Comparison of ENCODE assay signal across 25 cellular contexts in the genomic region with DNA sequence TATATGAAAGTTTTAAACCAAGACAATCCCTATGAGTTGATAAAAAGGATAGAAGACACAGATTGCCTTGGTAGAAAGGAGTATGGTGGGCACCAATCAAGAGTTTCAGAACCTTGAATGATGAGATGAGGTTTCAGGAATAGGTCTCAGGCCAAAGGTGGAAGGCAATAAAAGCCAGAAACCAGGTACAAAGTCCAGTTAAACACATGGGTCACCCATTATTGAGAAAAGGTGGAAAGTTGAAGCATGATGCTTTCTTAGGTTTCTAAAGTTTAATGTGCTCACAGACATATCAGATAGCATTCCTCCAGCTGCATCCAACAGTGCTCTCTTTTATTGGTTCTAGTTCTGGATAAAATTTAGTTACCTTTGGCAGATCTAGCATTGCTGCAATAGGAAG.
DNase-seq lines count a peak whose midpoint lies in the region; ATAC-seq, FAIRE-seq and TF ChIP-seq lines count a peak whose summit lies in the region.
"Had no signal": no experiment of that assay in that cellular context is flagged by ENCODE, and none has a peak within 500 bp of the region (broad histone marks: within the 10 kb centered on the region; RNA-seq: fewer than 3 reads in every experiment).

No MANE protein-coding gene starts in this region.

- H3K27me3 ChIP-seq in liver (ENCODE audit: control insufficient read depth in 4 of 4, insufficient read depth in 4 of 4, low read length in 3 of 4) (no peaks in the 10 kb centered on the region), HepG2 (ENCODE audit: control insufficient read depth in 1 of 2, insufficient read depth in 2 of 2, low read length in 2 of 2) (no peaks in the 10 kb centered on the region), IMR-90 (ENCODE audit: control insufficient read depth, insufficient read depth, low read length) (no peaks in the 10 kb centered on the region), right lobe of liver (no peaks in the 10 kb centered on the region), Peyer's patch (no peaks in the 10 kb centered on the region)
- H3K27me3 ChIP-seq: BE2C; BLaER1 treated with 17β-estradiol and CSF1 and Interleukin-3, amounts not matched to agents 10 nM and 100 nM had no signal

- TF ChIP-seq EP300 in HepG2 (IDR thresholded peaks at IDR 0.05; ENCODE audit: low read depth in 2 of 2, low read length in 2 of 2) (no peak), HepG2 (CRISPR knock-in tag; IDR thresholded peaks at IDR 0.05; ENCODE audit: borderline replicate concordance) (no peak)

- H3K9ac ChIP-seq in liver (ENCODE audit: low read depth in 1 of 2, low read length in 2 of 2) (no peak overlapping the region), HepG2 (ENCODE audit: insufficient read depth, low read depth, low read length) (no peak overlapping the region), IMR-90 (ENCODE audit: low read depth, low read length) (no peak overlapping the region)
- H3K9ac ChIP-seq: BLaER1 treated with 17β-estradiol and CSF1 and Interleukin-3, amounts not matched to agents 10 nM and 100 nM; GM23248 had no signal

- no peaks in the 10 kb centered on the region for H3K79me2 ChIP-seq in HepG2 (ENCODE audit: insufficient read depth, low read length)

- H3K4me2 ChIP-seq in HepG2 (ENCODE audit: low read depth, low read length), result no peak overlapping the region
- no peak overlapping the region for H3K4me2 ChIP-seq in IMR-90 (ENCODE audit: low read depth, low read length)
- H3K4me2 ChIP-seq: BLaER1 treated with 17β-estradiol and CSF1 and Interleukin-3, amounts not matched to agents 10 nM and 100 nM had no signal

- TF ChIP-seq CTCF in liver (IDR thresholded peaks at IDR 0.05; ENCODE audit: low read depth, low read length, missing input control) (no peak), HepG2 (CRISPR knock-in tag; IDR thresholded peaks at IDR 0.05) (no peak), IMR-90 (conservative IDR thresholded peaks at IDR 0.05; ENCODE audit: low read depth, low read length) (no peak), right lobe of liver (IDR thresholded peaks at IDR 0.05) (no peak), Peyer's patch (IDR thresholded peaks at IDR 0.05) (no peak)

- TF ChIP-seq POLR2A in HepG2 (IDR thresholded peaks at IDR 0.05; ENCODE audit: insufficient read depth in 1 of 2, low read depth in 2 of 2, low read length in 2 of 2) (no peak), IMR-90 (IDR thresholded peaks at IDR 0.05; ENCODE audit: low read depth, low read length) (no peak), right lobe of liver (IDR thresholded peaks at IDR 0.05) (no peak), Peyer's patch (IDR thresholded peaks at IDR 0.05) (no peak)

- no peak overlapping the region for H3K23ac ChIP-seq in IMR-90 (ENCODE audit: low read depth, low read length)

- in situ Hi-C loops in HepG2 (cut with HindIII; ENCODE audit: extremely low pct_ligation_motif_present, low pct_unique_long_range_greater_than_20kb), result no loop called here
- in situ Hi-C loops in IMR-90 (cut with MboI; ENCODE audit: low sequenced_read_pairs), result no loop called here

- no peaks in the 10 kb centered on the region for H4K20me1 ChIP-seq in HepG2 (ENCODE audit: insufficient read depth, low read length)
- H4K20me1 ChIP-seq in IMR-90 (ENCODE audit: insufficient read depth, low read length), result no peaks in the 10 kb centered on the region
- H4K20me1 ChIP-seq: BLaER1 treated with 17β-estradiol and CSF1 and Interleukin-3, amounts not matched to agents 10 nM and 100 nM had no signal

- no peak overlapping the region for H3K14ac ChIP-seq in IMR-90 (replicated peaks; ENCODE audit: low read depth, low read length)

- POLR2A ChIA-PET in HepG2 (lab: Yijun Ruan, JAX) (no interaction called here), IMR-90 (lab: Charles Lee; ENCODE audit: unreplicated experiment) (no interaction called here)

- H3K9me1 ChIP-seq in IMR-90 (ENCODE audit: insufficient read depth, low read length), result no peaks in the 10 kb centered on the region

- CTCF ChIA-PET in HepG2 (lab: Yijun Ruan, JAX; ENCODE audit: low intra/inter-chr PET ratio, low total read pairs), result no interaction called here
- CTCF ChIA-PET in IMR-90 (lab: Yijun Ruan, JAX), result no interaction called here

- ATAC-seq in HepG2 (no peak), IMR-90 (ENCODE audit: low read depth) (no peak), right lobe of liver (peak in 3 of 4 donors; percentile 31 to 54 (median 35))
- ATAC-seq: GM12878 had no signal

- H4K8ac ChIP-seq in IMR-90 (ENCODE audit: low read depth in 2 of 2, low read length in 2 of 2), result no peak overlapping the region

- no peak overlapping the region for H3K56ac ChIP-seq in IMR-90 (ENCODE audit: extremely low read depth, insufficient read depth, low read length)

- H3K36me3 ChIP-seq in liver (ENCODE audit: control insufficient read depth in 4 of 4, insufficient read depth in 3 of 4, low read depth in 1 of 4, low read length in 3 of 4) (no peaks in the 10 kb centered on the region), HepG2 (replicated peaks in 1 of 2; ENCODE audit: control insufficient read depth in 1 of 2, insufficient read depth in 2 of 2, low read length in 2 of 2) (no peaks in the 10 kb centered on the region), IMR-90 (ENCODE audit: control insufficient read depth, insufficient read depth, low read length) (no peaks in the 10 kb centered on the region), right lobe of liver (no peaks in the 10 kb centered on the region), Peyer's patch (no peaks in the 10 kb centered on the region)
- H3K36me3 ChIP-seq: BE2C; BLaER1 treated with 17β-estradiol and CSF1 and Interleukin-3, amounts not matched to agents 10 nM and 100 nM had no signal

- H3K9me3 ChIP-seq in liver (ENCODE audit: control insufficient read depth in 4 of 4, low read length in 3 of 4) (no peaks in the 10 kb centered on the region), HepG2 (ENCODE audit: low read length) (peaks cover 48% of the 10 kb centered on the region), IMR-90 (ENCODE audit: control insufficient read depth, insufficient read depth, low read length) (no peaks in the 10 kb centered on the region), right lobe of liver (no peaks in the 10 kb centered on the region), Peyer's patch (no peaks in the 10 kb centered on the region)
- H3K9me3 ChIP-seq: BE2C; BLaER1 treated with 17β-estradiol and CSF1 and Interleukin-3, amounts not matched to agents 10 nM and 100 nM had no signal

- H2BK20ac ChIP-seq in IMR-90 (ENCODE audit: low read depth, low read length), result 0 out of 2 replicates have a peak overlapping the region, but pooled peaks have one; percentile 35

- H3K4me1 ChIP-seq in liver (ENCODE audit: control insufficient read depth in 4 of 4, insufficient read depth in 4 of 4, low read length in 3 of 4), result peaks cover 0 to 4% (median 0%) of the 10 kb centered on the region in 4 donors
- H3K4me1 ChIP-seq in HepG2 (ENCODE audit: insufficient read depth, low read length), result no peaks in the 10 kb centered on the region
- H3K4me1 ChIP-seq in IMR-90 (ENCODE audit: control insufficient read depth, insufficient read depth, low read length), result no peaks in the 10 kb centered on the region; the same call in 1 of the 2 replicates
- H3K4me1 ChIP-seq in right lobe of liver, result no peaks in the 10 kb centered on the region
- no peaks in the 10 kb centered on the region for H3K4me1 ChIP-seq in Peyer's patch
- H3K4me1 ChIP-seq: BLaER1 treated with 17β-estradiol and CSF1 and Interleukin-3, amounts not matched to agents 10 nM and 100 nM had no signal

- no peak overlapping the region for H2BK15ac ChIP-seq in IMR-90 (ENCODE audit: low read depth, low read length)

- DNase-seq in HepG2 (ENCODE audit: low spot score) (no peak), IMR-90 (no peak), right lobe of liver (no peak), Peyer's patch (no peak), GDM1 (lab: John Stamatoyannopoulos, UW) (no peak), DMS79 (lab: John Stamatoyannopoulos, UW) (no peak)
- DNase-seq: ACHN; AML-193; BE2C; CD4-positive, alpha-beta T cell; CD8-positive, alpha-beta memory T cell; DMS 273 treated with DMSO at 0.1 percent for 48 hours; DMS53; DND-41; GM23248; H7; HCEC 1CT had no signal

- H2BK5ac ChIP-seq in IMR-90 (ENCODE audit: low read depth, low read length, poor library complexity, severe bottlenecking), result no peak overlapping the region

- H3K27ac ChIP-seq in liver (ENCODE audit: low read depth in 1 of 2, low read length in 2 of 2) (no peak overlapping the region), HepG2 (ENCODE audit: extremely low read length, insufficient read depth, low read length) (no peak overlapping the region), IMR-90 (ENCODE audit: insufficient read depth, low read length) (no peak overlapping the region), right lobe of liver (no peak overlapping the region), Peyer's patch (no peak overlapping the region)
- H3K27ac ChIP-seq: 22Rv1; BLaER1 treated with 17β-estradiol and CSF1 and Interleukin-3, amounts not matched to agents 10 nM and 100 nM; GM23248 had no signal

- H4K91ac ChIP-seq in IMR-90 (ENCODE audit: insufficient read depth, low read depth, low read length), result no peak overlapping the region

- H2BK120ac ChIP-seq in IMR-90 (ENCODE audit: low read depth, low read length), result no peak overlapping the region

- dilution Hi-C loops in IMR-90 (cut with HindIII; ENCODE audit: low sequenced_read_pairs, unreplicated experiment), result no loop called here

- H2AFZ ChIP-seq in HepG2 (ENCODE audit: low read length), result no peak overlapping the region
- no peak overlapping the region for H2AFZ ChIP-seq in IMR-90 (replicated peaks; ENCODE audit: low read length, poor library complexity)
- H2AFZ ChIP-seq: GM23248 had no signal

- H3K4ac ChIP-seq in IMR-90 (ENCODE audit: low read depth, low read length), result no peak overlapping the region

- TF ChIP-seq RAD21 in liver (IDR thresholded peaks at IDR 0.05), result no peak
- no peak for TF ChIP-seq RAD21 in HepG2 (CRISPR knock-in tag; IDR thresholded peaks at IDR 0.05)
- no peak for TF ChIP-seq RAD21 in IMR-90 (IDR thresholded peaks at IDR 0.05; ENCODE audit: low read length)

- no peaks in the 10 kb centered on the region for H3K79me1 ChIP-seq in IMR-90 (ENCODE audit: low read depth in 1 of 2, low read length in 2 of 2)

- intact Hi-C loops in HepG2 (cut with micrococcal nuclease; ENCODE audit: unreplicated experiment), result no loop called here
- intact Hi-C loops in IMR-90 (cut with micrococcal nuclease), result no loop called here
- intact Hi-C loops in right lobe of liver (cut with DNase I), result no loop called here

- H3K4me3 ChIP-seq in liver (ENCODE audit: low read depth in 1 of 3, low read length in 3 of 3) (no peak overlapping the region), HepG2 (replicated peaks in 1 of 3; ENCODE audit: insufficient read depth in 1 of 3, low read depth in 2 of 3, low read length in 3 of 3) (no peak overlapping the region), IMR-90 (ENCODE audit: insufficient read depth, low read depth, low read length) (no peak overlapping the region), right lobe of liver (no peak overlapping the region), Peyer's patch (no peak overlapping the region)
- H3K4me3 ChIP-seq: BLaER1 treated with 17β-estradiol and CSF1 and Interleukin-3, amounts not matched to agents 10 nM and 100 nM; GM12878; GM23248 had no signal

- H2AK5ac ChIP-seq in IMR-90 (ENCODE audit: low read depth, low read length), result no peak overlapping the region

- FAIRE-seq in HepG2 (lab: Jason Lieb, UNC), result no peak
- FAIRE-seq: D721Med, G401.6, GM12878, GM19239, H1 had no signal

- no peak overlapping the region for H4K5ac ChIP-seq in IMR-90 (ENCODE audit: low read depth, low read length)

- BruUV-seq in HepG2 (replicated peaks; lab: Mats Ljungman, UMichigan) (no TSS peak), IMR-90 (replicated peaks; lab: Mats Ljungman, UMichigan) (no TSS peak)

- H2AK9ac ChIP-seq in IMR-90 (replicated peaks; ENCODE audit: low read depth, low read length, poor library complexity), result no peak overlapping the region

- H3K18ac ChIP-seq in IMR-90 (ENCODE audit: low read depth, low read length), result no peak overlapping the region

Comparison
In these comparisons a context has a peak if more than half of its experiments do, and no peak if none do; other contexts are left out.
1. ATAC-seq: peak in right lobe of liver (3 of 4); none in HepG2 (single experiment) and IMR-90 (single experiment).